Comparison of ENCODE assay signal across 8 cellular contexts in genomic region chr18:28175047-28175929, GRCh38. TPM values are rescaled to one million over a fixed set of nuclear protein-coding genes. Genes with fewer than 3 reads are reported as not detected.
DNase-seq lines count a peak whose midpoint lies in the region; ATAC-seq and TF ChIP-seq lines count a peak whose summit lies in the region.

No MANE protein-coding gene starts in this region.

- H3K36me3 ChIP-seq in HEK293 (ENCODE audit: control insufficient read depth in 2 of 2, insufficient read depth in 1 of 2, low read length in 2 of 2) (no peaks in the 10 kb centered on the region), tibial nerve (no peaks in the 10 kb centered on the region), transverse colon (peaks cover 0 to 3% (median 0%) of the 10 kb centered on the region in 4 donors)

- TF ChIP-seq CTCF in HEK293 (tag by site-specific recombination; IDR thresholded peaks at IDR 0.05) (no peak), tibial nerve (IDR thresholded peaks at IDR 0.05) (no peak), transverse colon (IDR thresholded peaks at IDR 0.05) (no peak)

- no peak for ATAC-seq in HG03045 (IDR thresholded peaks at IDR 0.05; ENCODE audit: unreplicated experiment)
- no peak for ATAC-seq in GM21390 (IDR thresholded peaks at IDR 0.05; ENCODE audit: unreplicated experiment)

- intact Hi-C loops in transverse colon (cut with DNase I; ENCODE audit: low total_unique reads) = no loop called here

- in situ Hi-C loops in ACHN (cut with HindIII; ENCODE audit: low pct_ligation_motif_present, low pct_unique_long_range_greater_than_20kb, low sequenced_read_pairs) (no loop called here), transverse colon (cut with MboI; ENCODE audit: low pct_ligation_motif_present in 1 of 4, low pct_unique_long_range_greater_than_20kb in 1 of 4, low sequenced_read_pairs in 3 of 4) (no loop called here)

- H3K4me1 ChIP-seq in HEK293 (ENCODE audit: control insufficient read depth, insufficient read depth, low read length) (peaks cover 13% of the 10 kb centered on the region), tibial nerve (peaks cover 0 to 38% (median 5%) of the 10 kb centered on the region in 4 donors), transverse colon (peaks cover 0 to 19% (median 9%) of the 10 kb centered on the region in 4 donors)

- DNase-seq in ACHN = peak; percentile 58
- peak; percentile 88 for DNase-seq in astrocyte of the hippocampus (ENCODE audit: low read depth, low spot score)
- peak; percentile 62 for DNase-seq in iris pigment epithelial cell (ENCODE audit: low read depth)
- no peak for DNase-seq in tibial nerve (ENCODE audit: low spot score in 2 of 2)
- DNase-seq in transverse colon = no peak

- H3K4me3 ChIP-seq in HEK293 (ENCODE audit: low read depth, low read length) (peak overlapping the region; percentile 82), tibial nerve (peak overlapping the region; percentile 26 to 76 (median 46)), transverse colon (peak overlapping the region in 1 of 4 donors; percentile 64)

- CTCF ChIA-PET in HEK293 (lab: Yijun Ruan, JAX) = no interaction called here

- H3K9me3 ChIP-seq in HEK293 (ENCODE audit: control insufficient read depth, insufficient read depth, low read depth, low read length) (no peaks in the 10 kb centered on the region), tibial nerve (no peaks in the 10 kb centered on the region), transverse colon (no peaks in the 10 kb centered on the region)

- TF ChIP-seq POLR2A in tibial nerve (IDR thresholded peaks at IDR 0.05) (no peak), transverse colon (IDR thresholded peaks at IDR 0.05) (no peak)

- POLR2A ChIA-PET in HEK293 (lab: Yijun Ruan, JAX) = no interaction called here

- H3K27ac ChIP-seq in HEK293 (ENCODE audit: extremely low read depth, low read depth, low read length) (peak overlapping the region; percentile 99; the same call in 1 of the 2 replicates), tibial nerve (no peak overlapping the region), transverse colon (no peak overlapping the region)

- TF ChIP-seq EP300 in tibial nerve (IDR thresholded peaks at IDR 0.05) (no peak), transverse colon (IDR thresholded peaks at IDR 0.05; ENCODE audit: low read depth) (no peak)

- peaks cover 0 to 44% of the 10 kb centered on the region in 2 donors for H3K27me3 ChIP-seq in tibial nerve
- H3K27me3 ChIP-seq in transverse colon = peaks cover 96% of the 10 kb centered on the region

- 4 to 9% methylated on average over 28 to 53 of the region's 54 CpGs for WGBS in tibial nerve, 2 donors
- 9 to 23% methylated on average over 8 to 37 of the region's 54 CpGs for WGBS in transverse colon (ENCODE audit: low coverage in 1 of 2), 2 donors

TF ChIP-seq in HEK293, 187 proteins besides CTCF, POLR2A, EP300 and RAD21 (continues in another document):
- TF ChIP-seq ZSCAN4 (tag by site-specific recombination; IDR thresholded peaks at IDR 0.05) (no peak), GLIS2 (tag by site-specific recombination; IDR thresholded peaks at IDR 0.05) (peak; percentile 94), ZNF404 (tag by site-specific recombination; IDR thresholded peaks at IDR 0.05) (no peak), ZNF335 (tag by site-specific recombination; conservative IDR thresholded peaks at IDR 0.05) (peak; percentile 63), IKZF3 (tag by site-specific recombination; IDR thresholded peaks at IDR 0.05) (no peak), KLF9 (tag by site-specific recombination; IDR thresholded peaks at IDR 0.05; ENCODE audit: low read depth) (peak; percentile 87), ZBTB10 (tag by site-specific recombination; IDR thresholded peaks at IDR 0.05) (no peak), ZXDB (tag by site-specific recombination; IDR thresholded peaks at IDR 0.05) (no peak), ZNF302 (tag by site-specific recombination; IDR thresholded peaks at IDR 0.05; ENCODE audit: low read depth) (no peak), OVOL3 (tag by site-specific recombination; IDR thresholded peaks at IDR 0.05) (no peak), ZNF202 (tag by site-specific recombination; IDR thresholded peaks at IDR 0.05; ENCODE audit: borderline replicate concordance) (no peak), ZBTB49 (tag by site-specific recombination; IDR thresholded peaks at IDR 0.05; ENCODE audit: low read depth) (no peak), ZNF768 (tag by site-specific recombination; IDR thresholded peaks at IDR 0.05) (no peak), BCL11B (tag by site-specific recombination; IDR thresholded peaks at IDR 0.05; ENCODE audit: low read depth) (no peak), ZNF561 (tag by site-specific recombination; IDR thresholded peaks at IDR 0.05; ENCODE audit: borderline replicate concordance) (no peak), ZSCAN23 (tag by site-specific recombination; IDR thresholded peaks at IDR 0.05) (no peak), ZNF433 (tag by site-specific recombination; IDR thresholded peaks at IDR 0.05; ENCODE audit: low read depth) (no peak), ZNF76 (tag by site-specific recombination; IDR thresholded peaks at IDR 0.05; ENCODE audit: borderline replicate concordance, low read depth) (no peak), ZBTB26 (tag by site-specific recombination; optimal IDR thresholded peaks at IDR 0.05) (peak; percentile 68), KLF8 (tag by site-specific recombination; IDR thresholded peaks at IDR 0.05) (0 out of 2 replicates have a peak, but pooled peaks have one; percentile 13), ZNF558 (tag by site-specific recombination; IDR thresholded peaks at IDR 0.05) (no peak), ZNF121 (tag by site-specific recombination; IDR thresholded peaks at IDR 0.05) (no peak), ZNF266 (tag by site-specific recombination; IDR thresholded peaks at IDR 0.05; ENCODE audit: low read depth) (no peak), ZNF391 (tag by site-specific recombination; IDR thresholded peaks at IDR 0.05; ENCODE audit: borderline replicate concordance, low read depth) (no peak), SP7 (tag by site-specific recombination; IDR thresholded peaks at IDR 0.05) (0 out of 2 replicates have a peak, but pooled peaks have one; percentile 6), ZNF37A (tag by site-specific recombination; IDR thresholded peaks at IDR 0.05) (no peak), KLF10 (tag by site-specific recombination; IDR thresholded peaks at IDR 0.05) (no peak)

RNA-seq across cellular contexts. Expression of gene CDH2, which starts 1.6 kb away (rescaled TPM):
- total RNA-seq in tibial nerve (1 to 10 TPM; 3.9 to 9.8 (median 7.5) TPM), transverse colon (1 to 10 TPM in 2 of 4 donors, under 1 TPM in 1, not detected in 1; 0.20 to 4.4 (median 1.1) TPM)

Comparison
In these comparisons a context has a peak if more than half of its experiments do, and no peak if none do; other contexts are left out.
1. DNase-seq: peak in ACHN (single experiment), astrocyte of the hippocampus (single experiment) and iris pigment epithelial cell (single experiment); none in tibial nerve (0 of 2) and transverse colon (single experiment).